8 cellular contexts compared by ENCODE assay signal in the genomic region with DNA sequence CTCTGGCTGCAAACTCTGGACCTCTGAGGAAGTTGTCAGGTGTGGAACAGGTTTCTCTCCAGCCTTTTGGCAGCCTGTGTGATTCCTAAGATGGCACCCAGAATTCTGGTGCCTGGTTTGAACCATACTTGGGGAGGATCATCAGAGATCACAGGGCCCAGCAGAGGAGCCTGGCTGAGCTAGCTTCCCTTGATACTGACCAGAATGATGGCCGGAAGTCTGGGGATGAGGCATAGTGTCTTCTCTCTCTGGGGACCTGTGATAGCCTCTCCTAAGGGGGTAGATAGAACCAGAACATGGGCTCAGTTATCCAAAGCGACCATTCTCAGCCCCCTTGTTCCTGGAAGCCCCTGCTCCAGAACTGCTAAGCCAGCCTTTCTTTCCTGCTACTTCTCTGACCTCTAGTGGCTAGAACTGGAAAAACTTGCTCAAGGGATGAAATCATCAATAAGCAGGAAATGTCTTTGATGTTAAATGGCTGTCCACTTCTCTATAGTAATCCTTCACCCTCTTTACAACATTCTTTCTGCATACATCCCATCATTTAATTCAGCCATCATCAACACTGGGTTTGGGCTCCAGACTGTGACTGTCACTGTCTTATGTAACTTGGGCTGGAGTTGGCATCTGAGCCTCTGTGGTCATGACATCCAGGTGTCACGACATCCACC.
A peak's percentile ranks its signal among the peaks of the same experiment; 100 is the strongest.
DNase-seq lines count a peak whose midpoint lies in the region; ATAC-seq and TF ChIP-seq lines count a peak whose summit lies in the region.

No MANE protein-coding gene starts in this region.

- no peak overlapping the region for H3K4me3 ChIP-seq in cardiac fibroblast (replicated peaks in 1 of 2; ENCODE audit: low read depth in 2 of 2, low read length in 2 of 2)

- DNase-seq in DMS79 treated with DMSO at 0.1 percent for 48 hours (lab: John Stamatoyannopoulos, UW) (peak; percentile 51), DMS79 (lab: John Stamatoyannopoulos, UW) (no peak), HS-5 (ENCODE audit: low read depth) (peak; percentile 45), NOMO-1 treated with DMSO at 0.1 percent for 48 hours (lab: John Stamatoyannopoulos, UW; ENCODE audit: unreplicated experiment) (peak; percentile 79), cardiac fibroblast (ENCODE audit: low read depth in 2 of 2) (peak; percentile 74 to 78), medulla oblongata (ENCODE audit: extremely low spot score) (peak; percentile 68), activated gamma-delta T cell treated with Interleukin-2 at 50 U/mL for 16 hours (no peak)

- ATAC-seq in GM18873 (IDR thresholded peaks at IDR 0.05; ENCODE audit: low FRiP score, unreplicated experiment): no peak

- TF ChIP-seq CTCF in cardiac fibroblast (IDR thresholded peaks at IDR 0.05; ENCODE audit: low read depth, low read length): peak; percentile 74

Comparison
In these comparisons a context has a peak if more than half of its experiments do, and no peak if none do; other contexts are left out.
1. DNase-seq: peak in DMS79 treated with DMSO at 0.1 percent for 48 hours (single experiment), HS-5 (single experiment), NOMO-1 treated with DMSO at 0.1 percent for 48 hours (single experiment), cardiac fibroblast (2 of 2) and medulla oblongata (single experiment); none in DMS79 (single experiment) and activated gamma-delta T cell treated with Interleukin-2 at 50 U/mL for 16 hours (single experiment).